ENCODE assay signal across 1 cellular context in the genomic region with DNA sequence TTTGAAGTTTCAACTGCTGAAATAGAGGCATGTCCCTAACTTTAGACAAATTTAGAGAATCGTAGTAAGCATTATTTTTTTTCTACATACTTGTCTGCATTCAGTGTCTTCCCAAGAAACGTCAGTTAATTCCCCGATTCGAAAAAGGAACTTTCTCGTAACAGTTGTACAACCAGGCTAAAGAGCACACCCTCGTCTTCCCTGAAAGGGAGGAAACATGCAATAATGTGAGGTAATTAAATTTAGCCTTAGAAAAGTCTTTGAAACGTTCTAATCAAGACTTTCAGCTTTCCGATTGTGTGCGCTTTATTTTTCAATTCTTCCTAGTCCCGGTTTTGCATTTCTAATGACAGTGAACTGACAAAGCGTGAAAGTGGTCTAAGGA.
TF ChIP-seq lines count a peak whose summit lies in the region.

No MANE protein-coding gene starts in this region.

TF ChIP-seq in GM23338, 12 proteins besides CTCF, POLR2A, EP300 and RAD21 (continued from another document):
- TF ChIP-seq, protein P1, sequence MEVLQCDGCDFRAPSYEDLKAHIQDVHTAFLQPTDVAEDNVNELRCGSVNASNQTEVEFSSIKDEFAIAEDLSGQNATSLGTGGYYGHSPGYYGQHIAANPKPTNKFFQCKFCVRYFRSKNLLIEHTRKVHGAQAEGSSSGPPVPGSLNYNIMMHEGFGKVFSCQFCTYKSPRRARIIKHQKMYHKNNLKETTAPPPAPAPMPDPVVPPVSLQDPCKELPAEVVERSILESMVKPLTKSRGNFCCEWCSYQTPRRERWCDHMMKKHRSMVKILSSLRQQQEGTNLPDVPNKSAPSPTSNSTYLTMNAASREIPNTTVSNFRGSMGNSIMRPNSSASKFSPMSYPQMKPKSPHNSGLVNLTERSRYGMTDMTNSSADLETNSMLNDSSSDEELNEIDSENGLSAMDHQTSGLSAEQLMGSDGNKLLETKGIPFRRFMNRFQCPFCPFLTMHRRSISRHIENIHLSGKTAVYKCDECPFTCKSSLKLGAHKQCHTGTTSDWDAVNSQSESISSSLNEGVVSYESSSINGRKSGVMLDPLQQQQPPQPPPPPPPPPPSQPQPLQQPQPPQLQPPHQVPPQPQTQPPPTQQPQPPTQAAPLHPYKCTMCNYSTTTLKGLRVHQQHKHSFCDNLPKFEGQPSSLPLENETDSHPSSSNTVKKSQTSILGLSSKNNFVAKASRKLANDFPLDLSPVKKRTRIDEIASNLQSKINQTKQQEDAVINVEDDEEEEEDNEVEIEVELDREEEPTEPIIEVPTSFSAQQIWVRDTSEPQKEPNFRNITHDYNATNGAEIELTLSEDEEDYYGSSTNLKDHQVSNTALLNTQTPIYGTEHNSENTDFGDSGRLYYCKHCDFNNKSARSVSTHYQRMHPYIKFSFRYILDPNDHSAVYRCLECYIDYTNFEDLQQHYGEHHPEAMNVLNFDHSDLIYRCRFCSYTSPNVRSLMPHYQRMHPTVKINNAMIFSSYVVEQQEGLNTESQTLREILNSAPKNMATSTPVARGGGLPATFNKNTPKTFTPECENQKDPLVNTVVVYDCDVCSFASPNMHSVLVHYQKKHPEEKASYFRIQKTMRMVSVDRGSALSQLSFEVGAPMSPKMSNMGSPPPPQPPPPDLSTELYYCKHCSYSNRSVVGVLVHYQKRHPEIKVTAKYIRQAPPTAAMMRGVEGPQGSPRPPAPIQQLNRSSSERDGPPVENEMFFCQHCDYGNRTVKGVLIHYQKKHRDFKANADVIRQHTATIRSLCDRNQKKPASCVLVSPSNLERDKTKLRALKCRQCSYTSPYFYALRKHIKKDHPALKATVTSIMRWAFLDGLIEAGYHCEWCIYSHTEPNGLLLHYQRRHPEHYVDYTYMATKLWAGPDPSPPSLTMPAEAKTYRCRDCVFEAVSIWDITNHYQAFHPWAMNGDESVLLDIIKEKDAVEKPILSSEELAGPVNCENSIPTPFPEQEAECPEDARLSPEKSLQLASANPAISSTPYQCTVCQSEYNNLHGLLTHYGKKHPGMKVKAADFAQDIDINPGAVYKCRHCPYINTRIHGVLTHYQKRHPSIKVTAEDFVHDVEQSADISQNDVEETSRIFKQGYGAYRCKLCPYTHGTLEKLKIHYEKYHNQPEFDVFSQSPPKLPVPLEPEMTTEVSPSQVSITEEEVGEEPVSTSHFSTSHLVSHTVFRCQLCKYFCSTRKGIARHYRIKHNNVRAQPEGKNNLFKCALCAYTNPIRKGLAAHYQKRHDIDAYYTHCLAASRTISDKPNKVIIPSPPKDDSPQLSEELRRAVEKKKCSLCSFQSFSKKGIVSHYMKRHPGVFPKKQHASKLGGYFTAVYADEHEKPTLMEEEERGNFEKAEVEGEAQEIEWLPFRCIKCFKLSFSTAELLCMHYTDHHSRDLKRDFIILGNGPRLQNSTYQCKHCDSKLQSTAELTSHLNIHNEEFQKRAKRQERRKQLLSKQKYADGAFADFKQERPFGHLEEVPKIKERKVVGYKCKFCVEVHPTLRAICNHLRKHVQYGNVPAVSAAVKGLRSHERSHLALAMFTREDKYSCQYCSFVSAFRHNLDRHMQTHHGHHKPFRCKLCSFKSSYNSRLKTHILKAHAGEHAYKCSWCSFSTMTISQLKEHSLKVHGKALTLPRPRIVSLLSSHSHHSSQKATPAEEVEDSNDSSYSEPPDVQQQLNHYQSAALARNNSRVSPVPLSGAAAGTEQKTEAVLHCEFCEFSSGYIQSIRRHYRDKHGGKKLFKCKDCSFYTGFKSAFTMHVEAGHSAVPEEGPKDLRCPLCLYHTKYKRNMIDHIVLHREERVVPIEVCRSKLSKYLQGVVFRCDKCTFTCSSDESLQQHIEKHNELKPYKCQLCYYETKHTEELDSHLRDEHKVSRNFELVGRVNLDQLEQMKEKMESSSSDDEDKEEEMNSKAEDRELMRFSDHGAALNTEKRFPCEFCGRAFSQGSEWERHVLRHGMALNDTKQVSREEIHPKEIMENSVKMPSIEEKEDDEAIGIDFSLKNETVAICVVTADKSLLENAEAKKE (CRISPR knock-in tag; IDR thresholded peaks at IDR 0.05), result no peak
- TF ChIP-seq, protein P2, sequence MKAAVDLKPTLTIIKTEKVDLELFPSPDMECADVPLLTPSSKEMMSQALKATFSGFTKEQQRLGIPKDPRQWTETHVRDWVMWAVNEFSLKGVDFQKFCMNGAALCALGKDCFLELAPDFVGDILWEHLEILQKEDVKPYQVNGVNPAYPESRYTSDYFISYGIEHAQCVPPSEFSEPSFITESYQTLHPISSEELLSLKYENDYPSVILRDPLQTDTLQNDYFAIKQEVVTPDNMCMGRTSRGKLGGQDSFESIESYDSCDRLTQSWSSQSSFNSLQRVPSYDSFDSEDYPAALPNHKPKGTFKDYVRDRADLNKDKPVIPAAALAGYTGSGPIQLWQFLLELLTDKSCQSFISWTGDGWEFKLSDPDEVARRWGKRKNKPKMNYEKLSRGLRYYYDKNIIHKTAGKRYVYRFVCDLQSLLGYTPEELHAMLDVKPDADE (IDR thresholded peaks at IDR 0.05), result no peak
- TF ChIP-seq, protein P3, sequence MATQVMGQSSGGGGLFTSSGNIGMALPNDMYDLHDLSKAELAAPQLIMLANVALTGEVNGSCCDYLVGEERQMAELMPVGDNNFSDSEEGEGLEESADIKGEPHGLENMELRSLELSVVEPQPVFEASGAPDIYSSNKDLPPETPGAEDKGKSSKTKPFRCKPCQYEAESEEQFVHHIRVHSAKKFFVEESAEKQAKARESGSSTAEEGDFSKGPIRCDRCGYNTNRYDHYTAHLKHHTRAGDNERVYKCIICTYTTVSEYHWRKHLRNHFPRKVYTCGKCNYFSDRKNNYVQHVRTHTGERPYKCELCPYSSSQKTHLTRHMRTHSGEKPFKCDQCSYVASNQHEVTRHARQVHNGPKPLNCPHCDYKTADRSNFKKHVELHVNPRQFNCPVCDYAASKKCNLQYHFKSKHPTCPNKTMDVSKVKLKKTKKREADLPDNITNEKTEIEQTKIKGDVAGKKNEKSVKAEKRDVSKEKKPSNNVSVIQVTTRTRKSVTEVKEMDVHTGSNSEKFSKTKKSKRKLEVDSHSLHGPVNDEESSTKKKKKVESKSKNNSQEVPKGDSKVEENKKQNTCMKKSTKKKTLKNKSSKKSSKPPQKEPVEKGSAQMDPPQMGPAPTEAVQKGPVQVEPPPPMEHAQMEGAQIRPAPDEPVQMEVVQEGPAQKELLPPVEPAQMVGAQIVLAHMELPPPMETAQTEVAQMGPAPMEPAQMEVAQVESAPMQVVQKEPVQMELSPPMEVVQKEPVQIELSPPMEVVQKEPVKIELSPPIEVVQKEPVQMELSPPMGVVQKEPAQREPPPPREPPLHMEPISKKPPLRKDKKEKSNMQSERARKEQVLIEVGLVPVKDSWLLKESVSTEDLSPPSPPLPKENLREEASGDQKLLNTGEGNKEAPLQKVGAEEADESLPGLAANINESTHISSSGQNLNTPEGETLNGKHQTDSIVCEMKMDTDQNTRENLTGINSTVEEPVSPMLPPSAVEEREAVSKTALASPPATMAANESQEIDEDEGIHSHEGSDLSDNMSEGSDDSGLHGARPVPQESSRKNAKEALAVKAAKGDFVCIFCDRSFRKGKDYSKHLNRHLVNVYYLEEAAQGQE (IDR thresholded peaks at IDR 0.05; ENCODE audit: unreplicated experiment), result no peak
- no peak for TF ChIP-seq EZH2 (IDR thresholded peaks at IDR 0.05; ENCODE audit: low read depth, unreplicated experiment)
- no peak for TF ChIP-seq EZH2phosphoT487 (IDR thresholded peaks at IDR 0.05; ENCODE audit: unreplicated experiment)
- no peak for TF ChIP-seq NANOG (IDR thresholded peaks at IDR 0.05; ENCODE audit: borderline replicate concordance)
- no peak for TF ChIP-seq STAT1 (IDR thresholded peaks at IDR 0.05; ENCODE audit: unreplicated experiment)
- TF ChIP-seq POLR2AphosphoS5 (IDR thresholded peaks at IDR 0.05; ENCODE audit: low read depth), result no peak
- TF ChIP-seq ZNF331 (CRISPR knock-in tag; IDR thresholded peaks at IDR 0.05; ENCODE audit: low read depth), result no peak
- no peak for TF ChIP-seq JUNB (IDR thresholded peaks at IDR 0.05; ENCODE audit: unreplicated experiment)
